Comparison of ENCODE assay signal across 23 cellular contexts in genomic region chr20:7691647-7692046, GRCh38.
DNase-seq lines count a peak whose midpoint lies in the region; ATAC-seq, FAIRE-seq and TF ChIP-seq lines count a peak whose summit lies in the region.
"Had no signal": no experiment of that assay in that cellular context is flagged by ENCODE, and none has a peak within 500 bp of the region (broad histone marks: within the 10 kb centered on the region; RNA-seq: fewer than 3 reads in every experiment).

No MANE protein-coding gene starts in this region.

- ATAC-seq in SK-N-SH treated with all-trans-retinoic acid at 6 μM for 48 hours (no peak), foreskin keratinocyte (peak; percentile 20), HG03432 (IDR thresholded peaks at IDR 0.05; ENCODE audit: unreplicated experiment) (no peak), HG03460 (IDR thresholded peaks at IDR 0.05; ENCODE audit: unreplicated experiment) (no peak), HG02870 (IDR thresholded peaks at IDR 0.05; ENCODE audit: unreplicated experiment) (no peak)
- ATAC-seq: CD8-positive, alpha-beta T cell; GM23338 had no signal

- FAIRE-seq in urothelium cell line (lab: Jason Lieb, UNC) = no peak
- FAIRE-seq: G401.6, GM12892 had no signal

- H3K27ac ChIP-seq in foreskin keratinocyte = no peak overlapping the region
- H3K27ac ChIP-seq: BLaER1 treated with 17β-estradiol and CSF1 and Interleukin-3, amounts not matched to agents 10 nM and 100 nM; KMS-11 had no signal

- DNase-seq in NCI-H226 (peak; percentile 7), foreskin keratinocyte (peak in 1 of 2 donors; percentile 51), urothelium cell line (ENCODE audit: low spot score) (no peak)
- DNase-seq: ACHN; CD8-positive, alpha-beta T cell; DMS153; IMR-90; NCI-H1417 treated with DMSO at 0.1 percent for 48 hours; NCI-H187; NCI-H510A treated with DMSO at 0.1 percent for 48 hours; NCI-H748 treated with DMSO at 0.1 percent for 48 hours; Right ventricle myocardium superior; SW 1271 had no signal

- H3K4me1 ChIP-seq in foreskin keratinocyte = peaks cover 8% of the 10 kb centered on the region
- H3K4me1 ChIP-seq: HAP-1 had no signal

- TF ChIP-seq CTCF in foreskin keratinocyte (conservative IDR thresholded peaks at IDR 0.05) = no peak

- no peaks in the 10 kb centered on the region for H3K27me3 ChIP-seq in foreskin keratinocyte
- H3K27me3 ChIP-seq: BLaER1 treated with 17β-estradiol and CSF1 and Interleukin-3, amounts not matched to agents 10 nM and 100 nM had no signal

TF ChIP-seq in SK-N-SH treated with all-trans-retinoic acid at 6 μM for 48 hours, 23 proteins besides CTCF, POLR2A, EP300 and RAD21:
- no peak for TF ChIP-seq PPARA (CRISPR knock-in tag; IDR thresholded peaks at IDR 0.05; ENCODE audit: borderline replicate concordance)
- TF ChIP-seq CSDC2 (CRISPR knock-in tag; IDR thresholded peaks at IDR 0.05) = peak; percentile 36; the same call in 1 of the 2 replicates
- no peak for TF ChIP-seq POU6F1 (CRISPR knock-in tag; IDR thresholded peaks at IDR 0.05; ENCODE audit: borderline replicate concordance, low read depth)
- TF ChIP-seq TSHZ2 (CRISPR knock-in tag; IDR thresholded peaks at IDR 0.05) = no peak
- no peak for TF ChIP-seq TCF4 (CRISPR knock-in tag; IDR thresholded peaks at IDR 0.05; ENCODE audit: borderline replicate concordance)
- no peak for TF ChIP-seq ISL1 (CRISPR knock-in tag; IDR thresholded peaks at IDR 0.05)
TF ChIP-seq in SK-N-SH treated with all-trans-retinoic acid at 6 μM for 48 hours: peak in this region for 1.
